Comparison of ENCODE assay signal across 17 cellular contexts in genomic region chr11:59698506-59698905, GRCh38. TPM values are rescaled to one million over a fixed set of nuclear protein-coding genes. Genes with fewer than 3 reads are reported as not detected.
DNase-seq lines count a peak whose midpoint lies in the region; ATAC-seq and TF ChIP-seq lines count a peak whose summit lies in the region.
"Had no signal": no experiment of that assay in that cellular context is flagged by ENCODE, and none has a peak within 500 bp of the region (broad histone marks: within the 10 kb centered on the region; RNA-seq: fewer than 3 reads in every experiment).

No MANE protein-coding gene starts in this region.

- DNase-seq in CD14-positive monocyte (ENCODE audit: low spot score) (no peak), amniotic epithelial cell (ENCODE audit: low read depth) (peak; percentile 81), fibroblast of peridontal ligament (ENCODE audit: extremely low read depth) (peak; percentile 35), Ammon's horn (ENCODE audit: low spot score) (no peak), T-helper 17 cell (no peak)
- DNase-seq: Caco-2; CD8-positive, alpha-beta memory T cell; DND-41; GDM1; GM23248; H7 had no signal

- H3K36me3 Mint-ChIP-seq in CD14-positive monocyte (no peaks in the 10 kb centered on the region), T-helper 17 cell (ENCODE audit: low read depth) (no peaks in the 10 kb centered on the region)
- H3K36me3 Mint-ChIP-seq: CD8-positive, alpha-beta memory T cell had no signal

- peak overlapping the region in 1 of 2 donors; percentile 18 for H3K4me3 Mint-ChIP-seq in CD14-positive monocyte
- no peak overlapping the region for H3K4me3 Mint-ChIP-seq in T-helper 17 cell
- H3K4me3 Mint-ChIP-seq: CD8-positive, alpha-beta memory T cell; IgD-negative memory B cell had no signal

- H3K9me3 ChIP-seq in neutrophil (no peaks in the 10 kb centered on the region), T-helper 17 cell (ENCODE audit: control insufficient read depth, low read length, poor library complexity, severe bottlenecking) (peaks cover 3% of the 10 kb centered on the region)

- no peaks in the 10 kb centered on the region for H3K36me3 ChIP-seq in neutrophil

- peaks cover 19 to 29% of the 10 kb centered on the region in 2 experiments for H3K4me1 ChIP-seq in neutrophil (ENCODE audit: control insufficient read depth in 1 of 2, insufficient read depth in 1 of 2, low read depth in 1 of 2, low read length in 1 of 2)

- H3K27me3 ChIP-seq in neutrophil = no peaks in the 10 kb centered on the region

- H3K4me3 ChIP-seq in neutrophil (ENCODE audit: low read depth in 1 of 2, low read length in 1 of 2) = peak overlapping the region in 1 of 2 experiments; percentile 6
- H3K4me3 ChIP-seq: GM23248 had no signal

- H3K27ac Mint-ChIP-seq in CD14-positive monocyte (peak overlapping the region in 4 of 7 donors; percentile 19 to 51 (median 26)), T-helper 17 cell (no peak overlapping the region)
- H3K27ac Mint-ChIP-seq: CD8-positive, alpha-beta memory T cell; IgD-negative memory B cell had no signal

- intact Hi-C loops in CD14-positive monocyte (cut with micrococcal nuclease) = no loop called here

- H3K9me3 Mint-ChIP-seq in CD14-positive monocyte = peaks cover 2 to 13% (median 7%) of the 10 kb centered on the region in 7 donors

- H3K4me1 Mint-ChIP-seq in CD14-positive monocyte (peaks cover 23% of the 10 kb centered on the region), T-helper 17 cell (no peaks in the 10 kb centered on the region)
- H3K4me1 Mint-ChIP-seq: CD8-positive, alpha-beta memory T cell; IgD-negative memory B cell had no signal

- TF ChIP-seq CTCF in CD14-positive monocyte (IDR thresholded peaks at IDR 0.05) (no peak), neutrophil (IDR thresholded peaks at IDR 0.05) (no peak)

- peaks cover 0 to 3% (median 2%) of the 10 kb centered on the region in 3 donors for H3K27me3 Mint-ChIP-seq in CD14-positive monocyte (ENCODE audit: low read depth in 3 of 3)
- peaks cover 8% of the 10 kb centered on the region for H3K27me3 Mint-ChIP-seq in T-helper 17 cell

- H3K27ac ChIP-seq in neutrophil = peak overlapping the region; percentile 73
- H3K27ac ChIP-seq: GM23248 had no signal

- ATAC-seq in T-helper 17 cell (no peak), GM21526 (IDR thresholded peaks at IDR 0.05; ENCODE audit: low FRiP score, unreplicated experiment) (no peak)

RNA-seq across cellular contexts. Expression of gene OR10V1, which starts 15.1 kb away (rescaled TPM):
- not detected for polyA plus RNA-seq in CD14-positive monocyte
- total RNA-seq in T-helper 17 cell = not detected
- total RNA-seq: A172; Caco-2; CD8-positive, alpha-beta memory T cell; GM23248; H7; HT-29 had no signal
- polyA plus RNA-seq: BJ; CD8-positive, alpha-beta memory T cell; GM23248; IgD-negative memory B cell had no signal

RNA-seq across cellular contexts. Expression of gene PATL1, which starts 29.7 kb away (rescaled TPM):
- polyA plus RNA-seq in CD14-positive monocyte = 1 to 10 TPM; 4.1 to 5.1 TPM
- 10 to 100 TPM; 49.0 to 62.6 TPM for total RNA-seq in T-helper 17 cell

RNA-seq across cellular contexts. Expression of gene STX3, which starts 56.7 kb away (rescaled TPM):
- 10 to 100 TPM; 22.4 to 25.4 TPM for polyA plus RNA-seq in CD14-positive monocyte
- 1 to 10 TPM; 4.7 to 6.6 TPM for total RNA-seq in T-helper 17 cell

Comparison
In these comparisons a context has a peak if more than half of its experiments do, and no peak if none do; other contexts are left out.
1. DNase-seq: peak in amniotic epithelial cell (single experiment) and fibroblast of peridontal ligament (single experiment); none in CD14-positive monocyte (single experiment), Ammon's horn (single experiment) and T-helper 17 cell (0 of 3).